ENCODE assay signal across 11 cellular contexts in the genomic region with DNA sequence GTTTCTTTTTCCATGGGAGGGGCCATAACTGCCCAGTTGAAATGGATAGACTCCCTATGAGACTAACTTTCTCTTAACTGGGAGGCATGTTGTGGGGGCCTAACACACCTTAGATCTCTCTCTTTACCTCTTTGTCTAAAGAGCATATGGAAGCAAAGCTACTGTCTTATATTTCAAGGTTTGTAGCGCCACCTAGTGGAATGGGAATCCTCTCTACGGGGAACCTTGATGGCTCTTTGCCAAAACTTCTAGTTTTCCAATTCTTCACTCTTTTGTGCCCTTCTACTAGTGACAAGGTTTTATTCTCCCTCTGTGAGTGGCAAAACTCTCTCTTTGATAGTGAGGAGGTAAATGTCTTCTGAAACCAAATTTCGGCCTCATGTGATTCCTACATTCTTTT.
A peak's percentile ranks its signal among the peaks of the same experiment; 100 is the strongest.
DNase-seq lines count a peak whose midpoint lies in the region; ATAC-seq, FAIRE-seq and TF ChIP-seq lines count a peak whose summit lies in the region.
"Had no signal": no experiment of that assay in that cellular context is flagged by ENCODE, and none has a peak within 500 bp of the region (broad histone marks: within the 10 kb centered on the region; RNA-seq: fewer than 3 reads in every experiment).

No MANE protein-coding gene starts in this region.

- ATAC-seq in GM21717 (IDR thresholded peaks at IDR 0.05; ENCODE audit: unreplicated experiment), result peak; percentile 64
- no peak for ATAC-seq in stimulated activated memory B cell treated with anti-CD40 and anti-IgM and Interleukin-4, amounts not matched to agents 10 μg/mL and 1 μg/mL and 100 μg/mL, for 72 hours

- no peak for DNase-seq in D721Med (ENCODE audit: insufficient read length, low spot score)
- peak; percentile 8 for DNase-seq in NCI-H82 treated with DMSO at 0.1 percent for 48 hours (lab: John Stamatoyannopoulos, UW; ENCODE audit: unreplicated experiment)
- DNase-seq in erythroblast (lab: John Stamatoyannopoulos, UW), result peak; percentile 67 to 69
- no peak for DNase-seq in stimulated activated CD4-positive, alpha-beta T cell treated with anti-CD3 and anti-CD28 coated beads, Interleukin-12 subunit alpha, Interleukin-12 subunit beta, amount 100 ng/mL, for 4 hours
- no peak for DNase-seq in right atrium auricular region (ENCODE audit: low spot score)
- DNase-seq in amniotic stem cell (lab: John Stamatoyannopoulos, UW), result no peak
- DNase-seq: GDM1, NCI-H2171 treated with DMSO at 0.1 percent for 48 hours, ovary had no signal

- no peak for FAIRE-seq in D721Med (lab: Jason Lieb, UNC)

- H3K36me3 ChIP-seq in right atrium auricular region, result no peaks in the 10 kb centered on the region
- H3K36me3 ChIP-seq: ovary had no signal

- H3K27ac Mint-ChIP-seq in stimulated activated memory B cell treated with anti-CD40 and anti-IgM and Interleukin-4, amounts not matched to agents 10 μg/mL and 1 μg/mL and 100 μg/mL, for 72 hours, result no peak overlapping the region

- peaks cover 9% of the 10 kb centered on the region for H3K9me3 Mint-ChIP-seq in stimulated activated memory B cell treated with anti-CD40 and anti-IgM and Interleukin-4, amounts not matched to agents 10 μg/mL and 1 μg/mL and 100 μg/mL, for 72 hours

- no peaks in the 10 kb centered on the region for H3K27me3 Mint-ChIP-seq in stimulated activated memory B cell treated with anti-CD40 and anti-IgM and Interleukin-4, amounts not matched to agents 10 μg/mL and 1 μg/mL and 100 μg/mL, for 72 hours

- no peaks in the 10 kb centered on the region for H3K36me3 Mint-ChIP-seq in stimulated activated memory B cell treated with anti-CD40 and anti-IgM and Interleukin-4, amounts not matched to agents 10 μg/mL and 1 μg/mL and 100 μg/mL, for 72 hours

- no peak for TF ChIP-seq POLR2A in erythroblast (IDR thresholded peaks at IDR 0.05; ENCODE audit: low read length)

- H3K4me3 ChIP-seq in right atrium auricular region, result no peak overlapping the region
- H3K4me3 ChIP-seq: ovary had no signal

- TF ChIP-seq CTCF in D721Med (IDR thresholded peaks at IDR 0.05; ENCODE audit: insufficient read depth, missing control alignments), result peak; percentile 16
- no peak for TF ChIP-seq CTCF in right atrium auricular region (IDR thresholded peaks at IDR 0.05)

- peaks cover 0 to 38% of the 10 kb centered on the region in 2 donors for H3K9me3 ChIP-seq in right atrium auricular region

- H3K4me1 ChIP-seq in right atrium auricular region, result no peaks in the 10 kb centered on the region

- H3K27me3 ChIP-seq in right atrium auricular region, result no peaks in the 10 kb centered on the region
- H3K27me3 ChIP-seq: ovary had no signal

- H3K4me1 Mint-ChIP-seq in stimulated activated memory B cell treated with anti-CD40 and anti-IgM and Interleukin-4, amounts not matched to agents 10 μg/mL and 1 μg/mL and 100 μg/mL, for 72 hours, result no peaks in the 10 kb centered on the region

- no peak overlapping the region for H3K4me3 Mint-ChIP-seq in stimulated activated memory B cell treated with anti-CD40 and anti-IgM and Interleukin-4, amounts not matched to agents 10 μg/mL and 1 μg/mL and 100 μg/mL, for 72 hours

- no peak overlapping the region for H3K27ac ChIP-seq in right atrium auricular region
- H3K27ac ChIP-seq: ovary had no signal

Comparison
In these comparisons a context has a peak if more than half of its experiments do, and no peak if none do; other contexts are left out.
1. DNase-seq: peak in NCI-H82 treated with DMSO at 0.1 percent for 48 hours (single experiment) and erythroblast (2 of 2); none in D721Med (single experiment), stimulated activated CD4-positive, alpha-beta T cell treated with anti-CD3 and anti-CD28 coated beads, Interleukin-12 subunit alpha, Interleukin-12 subunit beta, amount 100 ng/mL, for 4 hours (single experiment), right atrium auricular region (single experiment) and amniotic stem cell (single experiment).